5 cellular contexts compared by ENCODE assay signal in genomic region chr1:112889906-112890305, GRCh38.
A peak's percentile ranks its signal among the peaks of the same experiment; 100 is the strongest.
DNase-seq lines count a peak whose midpoint lies in the region; ATAC-seq and TF ChIP-seq lines count a peak whose summit lies in the region.
"Not testable (repeated sequence)": the region's sequence is repeated elsewhere in the genome, so short reads cannot be mapped to it uniquely, and the experiment has no call there.

No MANE protein-coding gene starts in this region.

- not testable (repeated sequence) for H3K4me1 Mint-ChIP-seq in GM23338; osteocyte (ENCODE audit: unreplicated experiment)

- H3K27ac Mint-ChIP-seq in GM23338; osteocyte (ENCODE audit: unreplicated experiment): not testable (repeated sequence)

- ATAC-seq in GM23338, PC-3: not testable (repeated sequence)

- peaks cover 20% of the 10 kb centered on the region for H3K9me3 Mint-ChIP-seq in GM23338
- H3K9me3 Mint-ChIP-seq in osteocyte (ENCODE audit: unreplicated experiment): not testable (repeated sequence)

- not testable (repeated sequence) for TF ChIP-seq CTCF in GM23338 (conservative IDR thresholded peaks at IDR 0.05; ENCODE audit: low read depth in 2 of 2); PC-3 (conservative IDR thresholded peaks at IDR 0.05; ENCODE audit: low read depth, low read length); coronary artery (IDR thresholded peaks at IDR 0.05); right atrium auricular region (IDR thresholded peaks at IDR 0.05); osteocyte (IDR thresholded peaks at IDR 0.05)

- H3K4me1 ChIP-seq in GM23338 (ENCODE audit: insufficient read depth); PC-3 (ENCODE audit: insufficient read depth, low read length); right atrium auricular region: not testable (repeated sequence)

- not testable (repeated sequence) for H3K4me3 ChIP-seq in GM23338; PC-3 (ENCODE audit: low read length); coronary artery; right atrium auricular region

- H3K36me3 ChIP-seq in GM23338 (ENCODE audit: insufficient read depth); PC-3 (ENCODE audit: low read depth, low read length); right atrium auricular region: not testable (repeated sequence)

- not testable (repeated sequence) for H3K27ac ChIP-seq in GM23338 (ENCODE audit: low read depth); PC-3 (ENCODE audit: low read length); coronary artery; right atrium auricular region

- peak overlapping the region; percentile 69 for H2AFZ ChIP-seq in GM23338
- H2AFZ ChIP-seq in PC-3 (ENCODE audit: low read length): not testable (repeated sequence)

- H3K36me3 Mint-ChIP-seq in GM23338 (ENCODE audit: low read depth): peaks cover 13% of the 10 kb centered on the region
- not testable (repeated sequence) for H3K36me3 Mint-ChIP-seq in osteocyte (ENCODE audit: unreplicated experiment)

- H3K9me2 ChIP-seq in GM23338 (ENCODE audit: insufficient read depth); PC-3 (replicated peaks; ENCODE audit: low read length): not testable (repeated sequence)

- H3K27me3 Mint-ChIP-seq in GM23338 (ENCODE audit: insufficient read depth, low read depth, poor library complexity); osteocyte (ENCODE audit: unreplicated experiment): not testable (repeated sequence)

- CTCF ChIA-PET in PC-3 (lab: Charles Lee): interaction anchor here (0.6 kb wide), 1 partner anchor 11 kb away, joined by 3 read pairs; no protein-coding TSS in a partner anchor

- BruUV-seq in PC-3 (replicated peaks; lab: Mats Ljungman, UMichigan): not testable (repeated sequence)

- not testable (repeated sequence) for H3F3A ChIP-seq in GM23338 (replicated peaks; ENCODE audit: low read depth); PC-3 (ENCODE audit: low read length, unreplicated experiment)

- not testable (repeated sequence) for H3K27me3 ChIP-seq in GM23338 (ENCODE audit: insufficient read depth); PC-3 (ENCODE audit: low read length); right atrium auricular region

- intact Hi-C loops in PC-3 (cut with micrococcal nuclease): loop anchor here (10.0 kb wide), 1 partner anchor 185 kb away; the partner anchor contains the start of gene LRIG2

- not testable (repeated sequence) for H3K79me2 ChIP-seq in GM23338 (replicated peaks; ENCODE audit: insufficient read depth); PC-3 (ENCODE audit: low read length)

- not testable (repeated sequence) for H4K20me1 ChIP-seq in GM23338 (replicated peaks; ENCODE audit: insufficient read depth); PC-3 (ENCODE audit: low read length)

- POLR2A ChIA-PET in PC-3 (lab: Charles Lee; ENCODE audit: unreplicated experiment): not testable (repeated sequence)

- not testable (repeated sequence) for H3K4me3 Mint-ChIP-seq in GM23338; osteocyte (ENCODE audit: unreplicated experiment)

- not testable (repeated sequence) for H3K9ac ChIP-seq in PC-3 (ENCODE audit: low read length)

- H3K9me3 ChIP-seq in PC-3 (ENCODE audit: low read length): peaks cover 12% of the 10 kb centered on the region; the same call in 1 of the 2 replicates
- not testable (repeated sequence) for H3K9me3 ChIP-seq in right atrium auricular region

- not testable (repeated sequence) for DNase-seq in GM23338 (ENCODE audit: low spot score)
- DNase-seq in PC-3: peak; percentile 1
- peak; percentile 7 for DNase-seq in coronary artery (ENCODE audit: low spot score)
- peak; percentile 9 for DNase-seq in right atrium auricular region (ENCODE audit: low spot score)
- peak; percentile 53 for DNase-seq in osteocyte (ENCODE audit: extremely low spot score, unreplicated experiment)

- not testable (repeated sequence) for H3K4me2 ChIP-seq in GM23338; PC-3 (ENCODE audit: low read length)
